ENCODE assay signal across 24 cellular contexts in the genomic region with DNA sequence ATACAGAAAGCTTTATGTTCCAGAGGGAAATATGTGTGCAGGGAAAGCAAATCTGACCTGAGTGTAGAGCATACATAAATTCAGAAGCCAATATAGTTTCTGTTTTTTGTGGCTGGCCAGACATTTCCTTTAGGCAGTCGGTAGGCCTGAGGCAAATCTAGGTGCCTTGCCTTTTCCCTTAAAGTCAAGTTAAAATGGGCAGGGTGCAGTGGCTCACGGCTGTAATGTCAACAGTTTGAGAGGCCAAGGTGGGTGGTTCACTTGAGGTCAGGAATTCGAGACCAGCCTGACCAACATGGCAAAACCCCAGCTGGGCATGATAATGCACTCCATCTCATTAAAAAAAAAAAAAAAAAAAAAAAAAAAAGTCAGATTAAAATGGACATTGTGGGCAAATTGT.
"Had no signal": no experiment of that assay in that cellular context is flagged by ENCODE, and none has a peak within 500 bp of the region (broad histone marks: within the 10 kb centered on the region; RNA-seq: fewer than 3 reads in every experiment).

No MANE protein-coding gene starts in this region.

- H3K4me1 ChIP-seq: gastrocnemius medialis, heart right ventricle, left ventricle myocardium inferior, lower lobe of right lung, psoas muscle, spleen, tibial nerve, upper lobe of left lung had no signal

- DNase-seq: dorsolateral prefrontal cortex; effector CD4-positive, alpha-beta T cell; foreskin fibroblast; gastrocnemius medialis; heart right ventricle; hippocampal formation; left cardiac atrium; left ventricle myocardium inferior; lower lobe of right lung; naive thymus-derived CD8-positive, alpha-beta T cell; nephron progenitor cell; nucleus accumbens; ovary; psoas muscle; right cardiac atrium; spleen; stimulated activated CD4-positive, alpha-beta T cell treated with anti-CD3 and anti-CD28 coated beads, Interleukin-4, amount 100 ng/mL, for 4 hours; stimulated activated naive B cell treated with anti-CD40 and anti-IgM and Interleukin-4, amounts not matched to agents 10 μg/mL and 1 μg/mL and 100 μg/mL, for 72 hours; upper lobe of left lung had no signal

- H3K36me3 ChIP-seq: gastrocnemius medialis, left ventricle myocardium inferior, ovary, thoracic aorta had no signal

- H3K27me3 ChIP-seq: dorsolateral prefrontal cortex, gastrocnemius medialis, heart right ventricle, ovary, spleen, tibial nerve, upper lobe of left lung had no signal

- ATAC-seq: esophagus mucosa; gastrocnemius medialis; heart right ventricle; left cardiac atrium; lower lobe of right lung; naive thymus-derived CD8-positive, alpha-beta T cell; psoas muscle; right cardiac atrium; stimulated activated naive B cell treated with anti-CD40 and anti-IgM and Interleukin-4, amounts not matched to agents 10 μg/mL and 1 μg/mL and 100 μg/mL, for 72 hours had no signal

- H3K27ac ChIP-seq: dorsolateral prefrontal cortex, epithelial cell of prostate, gastrocnemius medialis, heart right ventricle, left ventricle myocardium inferior, lower lobe of right lung, ovary, psoas muscle, skin epidermis, spleen, thoracic aorta, tibial nerve, upper lobe of left lung had no signal

- H3K9me3 ChIP-seq: gastrocnemius medialis, heart right ventricle, left ventricle myocardium inferior, lower lobe of right lung, ovary, psoas muscle, spleen, thoracic aorta, tibial nerve, upper lobe of left lung had no signal

- H3K4me3 ChIP-seq: dorsolateral prefrontal cortex, gastrocnemius medialis, heart right ventricle, left ventricle myocardium inferior, lower lobe of right lung, ovary, psoas muscle, skin epidermis, spleen, thoracic aorta, tibial nerve, upper lobe of left lung had no signal
